9 cellular contexts compared by ENCODE assay signal in the genomic region with DNA sequence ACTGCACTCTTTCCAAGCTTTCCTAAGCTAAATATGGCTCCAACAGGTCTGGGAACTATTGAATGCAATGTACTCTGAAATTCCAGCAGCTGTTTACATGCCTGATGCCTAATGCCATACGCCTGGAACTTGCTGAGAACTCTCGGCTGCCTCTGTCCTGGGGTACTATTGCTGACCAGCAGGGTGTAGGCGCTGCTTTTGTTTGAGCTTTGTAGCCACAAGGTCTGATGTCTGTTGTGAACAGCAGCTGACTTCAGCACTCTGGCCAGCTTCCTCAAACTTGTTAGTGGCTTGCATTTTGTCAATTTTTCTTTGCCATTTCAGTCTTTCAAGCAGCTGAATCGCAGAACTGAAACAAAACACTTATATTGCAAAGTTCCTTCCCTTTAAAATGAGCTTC. TPM values are rescaled to one million over a fixed set of nuclear protein-coding genes. Genes with fewer than 3 reads are reported as not detected.
DNase-seq lines count a peak whose midpoint lies in the region; ATAC-seq and TF ChIP-seq lines count a peak whose summit lies in the region.
"Had no signal": no experiment of that assay in that cellular context is flagged by ENCODE, and none has a peak within 500 bp of the region (broad histone marks: within the 10 kb centered on the region; RNA-seq: fewer than 3 reads in every experiment).

No MANE protein-coding gene starts in this region.

- peak; percentile 37 for ATAC-seq in CD4-positive, alpha-beta T cell (ENCODE audit: poor library complexity)
- ATAC-seq in GM19395 (IDR thresholded peaks at IDR 0.05; ENCODE audit: unreplicated experiment) = no peak

- TF ChIP-seq POLR2A in transverse colon (IDR thresholded peaks at IDR 0.05) = no peak

- peaks cover 49% of the 10 kb centered on the region for H3K27me3 Mint-ChIP-seq in CD4-positive, alpha-beta T cell
- H3K27me3 Mint-ChIP-seq in activated T-helper 1 cell treated with anti-CD3 and anti-CD28 coated beads, Interleukin-12 subunit alpha, Interleukin-12 subunit beta, Interleukin-2, Interleukin-4 antibody, amounts not matched to agents 30 ng/mL and 10 ng/mL and 1 ng/mL, durations not matched to agents 14 hours and 24 hours and 36 hours (ENCODE audit: insufficient read depth) = peaks cover 55% of the 10 kb centered on the region

- no peak overlapping the region for H3K4me3 Mint-ChIP-seq in CD4-positive, alpha-beta T cell
- H3K4me3 Mint-ChIP-seq in activated T-helper 1 cell treated with anti-CD3 and anti-CD28 coated beads, Interleukin-12 subunit alpha, Interleukin-12 subunit beta, Interleukin-2, Interleukin-4 antibody, amounts not matched to agents 30 ng/mL and 10 ng/mL and 1 ng/mL, durations not matched to agents 14 hours and 24 hours and 36 hours = no peak overlapping the region

- WGBS in transverse colon (ENCODE audit: low coverage in 1 of 2), 2 donors = 11 to 29% methylated on average over 1 to 4 of the region's 4 CpGs

- TF ChIP-seq EP300 in transverse colon (IDR thresholded peaks at IDR 0.05; ENCODE audit: low read depth) = no peak

- intact Hi-C loops in CD4-positive, alpha-beta T cell (cut with DNase I, micrococcal nuclease) = no loop called here
- intact Hi-C loops in transverse colon (cut with DNase I; ENCODE audit: low total_unique reads) = no loop called here
- intact Hi-C loops in activated T-helper 1 cell treated with anti-CD3 and anti-CD28 coated beads, Interleukin-12 subunit alpha, Interleukin-12 subunit beta, Interleukin-2, Interleukin-4 antibody, amounts not matched to agents 30 ng/mL and 10 ng/mL and 1 ng/mL, durations not matched to agents 14 hours and 24 hours and 36 hours (cut with micrococcal nuclease) = loop anchor here (1.0 to 5.0 kb wide), 2 partner anchors 64 to 78 kb away; no protein-coding TSS in a partner anchor

- in situ Hi-C loops in transverse colon (cut with MboI; ENCODE audit: low pct_ligation_motif_present in 1 of 4, low pct_unique_long_range_greater_than_20kb in 1 of 4, low sequenced_read_pairs in 3 of 4) = no loop called here

- no peaks in the 10 kb centered on the region for H3K4me1 Mint-ChIP-seq in CD4-positive, alpha-beta T cell (ENCODE audit: low read depth)
- H3K4me1 Mint-ChIP-seq in activated T-helper 1 cell treated with anti-CD3 and anti-CD28 coated beads, Interleukin-12 subunit alpha, Interleukin-12 subunit beta, Interleukin-2, Interleukin-4 antibody, amounts not matched to agents 30 ng/mL and 10 ng/mL and 1 ng/mL, durations not matched to agents 14 hours and 24 hours and 36 hours (ENCODE audit: low read depth) = peaks cover 24% of the 10 kb centered on the region

- H3K9ac ChIP-seq in HUES48 (ENCODE audit: low read depth, low read length) = no peak overlapping the region

- H3K9me3 Mint-ChIP-seq in CD4-positive, alpha-beta T cell = no peaks in the 10 kb centered on the region
- no peaks in the 10 kb centered on the region for H3K9me3 Mint-ChIP-seq in activated T-helper 1 cell treated with anti-CD3 and anti-CD28 coated beads, Interleukin-12 subunit alpha, Interleukin-12 subunit beta, Interleukin-2, Interleukin-4 antibody, amounts not matched to agents 30 ng/mL and 10 ng/mL and 1 ng/mL, durations not matched to agents 14 hours and 24 hours and 36 hours

- no peak overlapping the region for H3K27ac Mint-ChIP-seq in CD4-positive, alpha-beta T cell
- no peak overlapping the region for H3K27ac Mint-ChIP-seq in activated T-helper 1 cell treated with anti-CD3 and anti-CD28 coated beads, Interleukin-12 subunit alpha, Interleukin-12 subunit beta, Interleukin-2, Interleukin-4 antibody, amounts not matched to agents 30 ng/mL and 10 ng/mL and 1 ng/mL, durations not matched to agents 14 hours and 24 hours and 36 hours

- peak in 1 of 10 experiments; percentile 5 for DNase-seq in CD4-positive, alpha-beta T cell
- peak; percentile 51 for DNase-seq in amniotic epithelial cell (ENCODE audit: low read depth)
- peak; percentile 47 for DNase-seq in iris pigment epithelial cell (ENCODE audit: low read depth)
- no peak for DNase-seq in transverse colon
- no peak for DNase-seq in activated T-cell treated with anti-CD3 and anti-CD28 coated beads, Interleukin-2, amount 50 U/mL, for 48 hours
- DNase-seq in activated T-helper 1 cell treated with anti-CD3 and anti-CD28 coated beads, Interleukin-12 subunit alpha, Interleukin-12 subunit beta, Interleukin-2, Interleukin-4 antibody, amounts not matched to agents 30 ng/mL and 10 ng/mL and 1 ng/mL, durations not matched to agents 14 hours and 24 hours and 36 hours (ENCODE audit: low spot score) = no peak

- TF ChIP-seq CTCF in CD4-positive, alpha-beta T cell (IDR thresholded peaks at IDR 0.05) = no peak
- peak in 4 of 5 experiments; percentile 18 to 31 (median 26) for TF ChIP-seq CTCF in transverse colon (IDR thresholded peaks at IDR 0.05)

- H3K9me3 ChIP-seq in CD4-positive, alpha-beta T cell (ENCODE audit: control insufficient read depth, low read length) = no peaks in the 10 kb centered on the region
- H3K9me3 ChIP-seq in HUES48 (ENCODE audit: control insufficient read depth, insufficient read depth, low read length) = no peaks in the 10 kb centered on the region
- no peaks in the 10 kb centered on the region for H3K9me3 ChIP-seq in transverse colon
- H3K9me3 ChIP-seq: ascending aorta had no signal

- H3K36me3 ChIP-seq in HUES48 (ENCODE audit: control insufficient read depth, insufficient read depth, low read length) = no peaks in the 10 kb centered on the region
- H3K36me3 ChIP-seq in transverse colon = no peaks in the 10 kb centered on the region
- H3K36me3 ChIP-seq: ascending aorta had no signal

- CTCF ChIA-PET in CD4-positive, alpha-beta T cell (lab: Charles Lee) = interaction anchor here (0.8 to 1.7 kb wide), 3 partner anchors 14 to 215 kb away, joined by 3 to 8 read pairs (median 4); partner anchors contain the start of gene SAYSD1

- POLR2A ChIA-PET in CD4-positive, alpha-beta T cell (lab: Charles Lee) = interaction anchor here (1.1 kb wide), 1 partner anchor 26 kb away, joined by 4 read pairs; the partner anchor contains the start of gene SAYSD1

- H3K4me3 ChIP-seq in HUES48 (ENCODE audit: low read depth, low read length) = no peak overlapping the region
- H3K4me3 ChIP-seq in transverse colon = no peak overlapping the region
- H3K4me3 ChIP-seq: ascending aorta had no signal

- H3K27ac ChIP-seq in CD4-positive, alpha-beta T cell (ENCODE audit: low read depth, low read length) = no peak overlapping the region
- peak overlapping the region; percentile 67 for H3K27ac ChIP-seq in HUES48 (ENCODE audit: low read depth, low read length)
- no peak overlapping the region for H3K27ac ChIP-seq in transverse colon
- H3K27ac ChIP-seq: ascending aorta had no signal

- peaks cover 46% of the 10 kb centered on the region for H3K4me1 ChIP-seq in HUES48 (ENCODE audit: control insufficient read depth, insufficient read depth, low read length)
- H3K4me1 ChIP-seq in transverse colon = peaks cover 0 to 4% (median 0%) of the 10 kb centered on the region in 4 donors
- H3K4me1 ChIP-seq: ascending aorta had no signal

- peaks cover 28% of the 10 kb centered on the region for H3K27me3 ChIP-seq in CD4-positive, alpha-beta T cell (ENCODE audit: control insufficient read depth, insufficient read depth, low read length)
- H3K27me3 ChIP-seq in HUES48 (ENCODE audit: control insufficient read depth, insufficient read depth, low read length) (no peaks in the 10 kb centered on the region), transverse colon (peaks cover 9% of the 10 kb centered on the region)
- H3K27me3 ChIP-seq: ascending aorta had no signal

- H3K36me3 Mint-ChIP-seq in CD4-positive, alpha-beta T cell (ENCODE audit: low read depth) = no peaks in the 10 kb centered on the region
- H3K36me3 Mint-ChIP-seq in activated T-helper 1 cell treated with anti-CD3 and anti-CD28 coated beads, Interleukin-12 subunit alpha, Interleukin-12 subunit beta, Interleukin-2, Interleukin-4 antibody, amounts not matched to agents 30 ng/mL and 10 ng/mL and 1 ng/mL, durations not matched to agents 14 hours and 24 hours and 36 hours (ENCODE audit: low read depth) = no peaks in the 10 kb centered on the region

RNA-seq across cellular contexts. Expression of gene SAYSD1, which starts 26.7 kb away (rescaled TPM):
- 10 to 100 TPM; 18.7 to 21.3 TPM for total RNA-seq in CD4-positive, alpha-beta T cell
- 10 to 100 TPM in 3 of 4 donors, 1 to 10 TPM in 1; 2.2 to 30.7 (median 21.1) TPM for total RNA-seq in transverse colon
- 12.1 and 12.9 TPM in 2 replicates for total RNA-seq in activated T-helper 1 cell treated with anti-CD3 and anti-CD28 coated beads, Interleukin-12 subunit alpha, Interleukin-12 subunit beta, Interleukin-2, Interleukin-4 antibody, amounts not matched to agents 30 ng/mL and 10 ng/mL and 1 ng/mL, durations not matched to agents 14 hours and 24 hours and 36 hours

RNA-seq across cellular contexts. Expression of gene GLP1R, which starts 39.8 kb away (rescaled TPM):
- not detected for total RNA-seq in CD4-positive, alpha-beta T cell
- not detected for total RNA-seq in transverse colon
- total RNA-seq in activated T-helper 1 cell treated with anti-CD3 and anti-CD28 coated beads, Interleukin-12 subunit alpha, Interleukin-12 subunit beta, Interleukin-2, Interleukin-4 antibody, amounts not matched to agents 30 ng/mL and 10 ng/mL and 1 ng/mL, durations not matched to agents 14 hours and 24 hours and 36 hours = 0.18 TPM in 1 of 2 replicates, not detected in the other
- total RNA-seq: ascending aorta had no signal

Comparison
In these comparisons a context has a peak if more than half of its experiments do, and no peak if none do; other contexts are left out.
1. DNase-seq: peak in amniotic epithelial cell (single experiment) and iris pigment epithelial cell (single experiment); none in transverse colon (single experiment), activated T-cell treated with anti-CD3 and anti-CD28 coated beads, Interleukin-2, amount 50 U/mL, for 48 hours (0 of 2) and activated T-helper 1 cell treated with anti-CD3 and anti-CD28 coated beads, Interleukin-12 subunit alpha, Interleukin-12 subunit beta, Interleukin-2, Interleukin-4 antibody, amounts not matched to agents 30 ng/mL and 10 ng/mL and 1 ng/mL, durations not matched to agents 14 hours and 24 hours and 36 hours (single experiment).